In genomic region chr17:29573871-29574731, GRCh38 we compare ENCODE assay signal across 15 cellular contexts. TPM values are rescaled to one million over a fixed set of nuclear protein-coding genes. Genes with fewer than 3 reads are reported as not detected.
DNase-seq lines count a peak whose midpoint lies in the region; ATAC-seq and TF ChIP-seq lines count a peak whose summit lies in the region.
"Had no signal": no experiment of that assay in that cellular context is flagged by ENCODE, and none has a peak within 500 bp of the region (broad histone marks: within the 10 kb centered on the region; RNA-seq: fewer than 3 reads in every experiment).

No MANE protein-coding gene starts in this region.

- no peak for ATAC-seq in stimulated activated memory B cell treated with anti-CD40 and anti-IgM and Interleukin-4, amounts not matched to agents 10 μg/mL and 1 μg/mL and 100 μg/mL, for 72 hours
- no peak for ATAC-seq in HG02798 (IDR thresholded peaks at IDR 0.05; ENCODE audit: poor library complexity, unreplicated experiment)
- no peak for ATAC-seq in GM21737 (IDR thresholded peaks at IDR 0.05; ENCODE audit: unreplicated experiment)
- ATAC-seq: activated CD8-positive, alpha-beta memory T cell treated with anti-CD3 and anti-CD28 coated beads, Interleukin-2, amount 10 ng/mL, durations not matched to agents 7 days and 5 days had no signal

- H3K4me1 ChIP-seq in Peyer's patch = peaks cover 3 to 43% (median 14%) of the 10 kb centered on the region in 4 donors

- H3K27me3 ChIP-seq in Peyer's patch = no peaks in the 10 kb centered on the region

- DNase-seq in activated CD8-positive, alpha-beta memory T cell treated with anti-CD3 and anti-CD28 coated beads, Interleukin-2, amount 50 U/mL, for 4 hours = peak; percentile 14
- DNase-seq in activated CD8-positive, alpha-beta memory T cell treated with anti-CD3 and anti-CD28 coated beads, Interleukin-2, amount 50 U/mL, for 48 hours = no peak
- DNase-seq in Peyer's patch (peak in 2 of 3 donors; percentile 44 to 45), islet precursor cell (peak; percentile 53)
- DNase-seq in stimulated activated naive CD4-positive, alpha-beta T cell (lab: John Stamatoyannopoulos, UW) = no peak
- DNase-seq: activated CD8-positive, alpha-beta memory T cell treated with anti-CD3 and anti-CD28 coated beads, Interleukin-2, amount 10 ng/mL, durations not matched to agents 7 days and 5 days; amniotic stem cell; hypothalamus; naive B cell; stimulated activated CD4-positive, alpha-beta T cell treated with anti-CD3 and anti-CD28 coated beads, Interleukin-4, amount 100 ng/mL, for 4 hours had no signal

- peaks cover 0 to 50% (median 0%) of the 10 kb centered on the region in 3 donors for H3K36me3 ChIP-seq in Peyer's patch

- H3K4me3 ChIP-seq in Peyer's patch = no peak overlapping the region
- H3K4me3 ChIP-seq: coronary artery, SK-N-MC had no signal

- TF ChIP-seq POLR2A in Peyer's patch (IDR thresholded peaks at IDR 0.05) = no peak

- H3K9me3 Mint-ChIP-seq in stimulated activated memory B cell treated with anti-CD40 and anti-IgM and Interleukin-4, amounts not matched to agents 10 μg/mL and 1 μg/mL and 100 μg/mL, for 72 hours = no peaks in the 10 kb centered on the region
- H3K9me3 Mint-ChIP-seq: naive B cell had no signal

- H3K27ac Mint-ChIP-seq in stimulated activated memory B cell treated with anti-CD40 and anti-IgM and Interleukin-4, amounts not matched to agents 10 μg/mL and 1 μg/mL and 100 μg/mL, for 72 hours = peak overlapping the region; percentile 1

- no peak for TF ChIP-seq CTCF in Peyer's patch (IDR thresholded peaks at IDR 0.05)

- H3K27ac ChIP-seq in Peyer's patch = peak overlapping the region in 2 of 4 donors; percentile 64 to 82
- H3K27ac ChIP-seq: SK-N-MC had no signal

- H3K4me3 Mint-ChIP-seq in stimulated activated memory B cell treated with anti-CD40 and anti-IgM and Interleukin-4, amounts not matched to agents 10 μg/mL and 1 μg/mL and 100 μg/mL, for 72 hours = peak overlapping the region; percentile 15
- H3K4me3 Mint-ChIP-seq: activated CD8-positive, alpha-beta memory T cell treated with anti-CD3 and anti-CD28 coated beads, Interleukin-2, amount 10 ng/mL, durations not matched to agents 7 days and 5 days had no signal

- H3K27me3 Mint-ChIP-seq in stimulated activated memory B cell treated with anti-CD40 and anti-IgM and Interleukin-4, amounts not matched to agents 10 μg/mL and 1 μg/mL and 100 μg/mL, for 72 hours = no peaks in the 10 kb centered on the region
- H3K27me3 Mint-ChIP-seq: activated CD8-positive, alpha-beta memory T cell treated with anti-CD3 and anti-CD28 coated beads, Interleukin-2, amount 10 ng/mL, durations not matched to agents 7 days and 5 days; naive B cell had no signal

- no peaks in the 10 kb centered on the region for H3K9me3 ChIP-seq in Peyer's patch

- peaks cover 53% of the 10 kb centered on the region for H3K36me3 Mint-ChIP-seq in stimulated activated memory B cell treated with anti-CD40 and anti-IgM and Interleukin-4, amounts not matched to agents 10 μg/mL and 1 μg/mL and 100 μg/mL, for 72 hours

- peaks cover 44% of the 10 kb centered on the region for H3K4me1 Mint-ChIP-seq in stimulated activated memory B cell treated with anti-CD40 and anti-IgM and Interleukin-4, amounts not matched to agents 10 μg/mL and 1 μg/mL and 100 μg/mL, for 72 hours

RNA-seq across cellular contexts. Expression of gene TP53I13, which starts 5.6 kb away (rescaled TPM):
- total RNA-seq in Peyer's patch = 100 to 1,000 TPM in 2 of 4 donors, 10 to 100 TPM in 2; 86.6 to 204 (median 139) TPM

RNA-seq across cellular contexts. Expression of gene ABHD15, which starts 7.3 kb away (rescaled TPM):
- total RNA-seq in Peyer's patch = 10 to 100 TPM; 19.0 to 41.2 (median 32.2) TPM

RNA-seq across cellular contexts. Expression of gene GIT1, which starts 15.3 kb away (rescaled TPM):
- total RNA-seq in Peyer's patch = 10 to 100 TPM; 31.9 to 66.7 (median 52.6) TPM

RNA-seq across cellular contexts. Expression of gene ANKRD13B, which starts 18.8 kb away (rescaled TPM):
- 10 to 100 TPM in 1 of 4 donors, 1 to 10 TPM in 3; 4.2 to 14.9 (median 8.3) TPM for total RNA-seq in Peyer's patch

RNA-seq across cellular contexts. Expression of gene CORO6, which starts 48.6 kb away (rescaled TPM):
- 10 to 100 TPM in 3 of 4 donors, 1 to 10 TPM in 1; 4.0 to 28.9 (median 19.9) TPM for total RNA-seq in Peyer's patch

Comparison
In these comparisons a context has a peak if more than half of its experiments do, and no peak if none do; other contexts are left out.
1. DNase-seq: peak in activated CD8-positive, alpha-beta memory T cell treated with anti-CD3 and anti-CD28 coated beads, Interleukin-2, amount 50 U/mL, for 4 hours (single experiment), Peyer's patch (2 of 3) and islet precursor cell (single experiment); none in activated CD8-positive, alpha-beta memory T cell treated with anti-CD3 and anti-CD28 coated beads, Interleukin-2, amount 50 U/mL, for 48 hours (single experiment) and stimulated activated naive CD4-positive, alpha-beta T cell (0 of 6).